In the genomic region with DNA sequence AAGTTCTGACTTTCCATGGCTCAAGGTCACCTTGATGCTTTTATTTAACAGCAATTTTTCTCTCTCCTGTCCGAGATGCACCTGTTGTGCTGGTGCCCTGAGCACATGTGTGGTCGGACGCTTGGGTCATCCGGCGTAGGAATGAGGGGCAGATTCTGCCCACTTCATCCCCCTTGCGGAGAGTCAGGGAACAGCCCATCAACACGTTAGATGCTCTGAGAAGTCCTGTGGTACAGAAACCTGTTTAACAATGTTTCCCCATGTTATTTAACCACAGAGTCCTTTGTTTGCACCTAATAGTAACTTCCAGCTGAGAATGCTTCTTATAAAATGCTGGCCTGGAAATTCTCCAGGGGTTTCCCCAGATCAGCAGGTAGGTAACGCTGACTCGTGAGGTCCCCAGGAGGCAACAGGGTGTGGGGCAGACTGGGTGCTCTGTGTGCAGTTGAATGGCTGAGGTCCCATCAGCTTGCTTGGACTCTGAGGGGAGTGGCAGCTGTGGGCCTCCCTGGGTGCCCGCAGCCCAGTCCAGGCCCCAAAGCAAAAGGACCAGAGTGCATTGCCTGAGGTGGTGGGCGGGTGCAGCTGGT, we compare ENCODE assay signal across 19 cellular contexts. TPM values are rescaled to one million over a fixed set of nuclear protein-coding genes. Genes with fewer than 3 reads are reported as not detected.
DNase-seq lines count a peak whose midpoint lies in the region; ATAC-seq and TF ChIP-seq lines count a peak whose summit lies in the region.
"Had no signal": no experiment of that assay in that cellular context is flagged by ENCODE, and none has a peak within 500 bp of the region (broad histone marks: within the 10 kb centered on the region; RNA-seq: fewer than 3 reads in every experiment).

No MANE protein-coding gene starts in this region.

- H2BK12ac ChIP-seq in mesenchymal stem cell (ENCODE audit: low read length in 2 of 2): no peak overlapping the region

- H3K27ac Mint-ChIP-seq in activated naive CD4-positive, alpha-beta T cell treated with anti-CD3 and anti-CD28 coated beads, Interleukin-2, amount 50 U/mL, for 72 hours: no peak overlapping the region
- H3K27ac Mint-ChIP-seq: activated naive CD8-positive, alpha-beta T cell treated with anti-CD3 and anti-CD28 coated beads, Interleukin-2, amount 50 U/mL, for 24 hours had no signal

- H3K4ac ChIP-seq in mesenchymal stem cell (ENCODE audit: low read depth in 1 of 2, low read length in 2 of 2): no peak overlapping the region

- no peaks in the 10 kb centered on the region for H3K79me1 ChIP-seq in mesenchymal stem cell (replicated peaks; ENCODE audit: low read length, poor library complexity, severe bottlenecking)

- TF ChIP-seq CTCF in AG09309 (IDR thresholded peaks at IDR 0.05; ENCODE audit: control insufficient read depth, insufficient read depth, low read depth, low read length, missing control alignments) (peak; percentile 48), body of pancreas (IDR thresholded peaks at IDR 0.05) (peak in 1 of 7 experiments; percentile 6), thyroid gland (IDR thresholded peaks at IDR 0.05) (no peak)

- H2AFZ ChIP-seq in mesenchymal stem cell (ENCODE audit: low read depth, low read length): no peak overlapping the region

- H3K9me3 Mint-ChIP-seq in activated naive CD4-positive, alpha-beta T cell treated with anti-CD3 and anti-CD28 coated beads, Interleukin-2, amount 50 U/mL, for 72 hours: no peaks in the 10 kb centered on the region
- H3K9me3 Mint-ChIP-seq: activated naive CD8-positive, alpha-beta T cell treated with anti-CD3 and anti-CD28 coated beads, Interleukin-2, amount 50 U/mL, for 24 hours had no signal

- no peak overlapping the region for H2AK5ac ChIP-seq in mesenchymal stem cell (ENCODE audit: low read length, severe bottlenecking)

- H3K9me3 ChIP-seq in body of pancreas (no peaks in the 10 kb centered on the region), mesenchymal stem cell (ENCODE audit: control insufficient read depth, low read length) (no peaks in the 10 kb centered on the region), thyroid gland (no peaks in the 10 kb centered on the region)
- H3K9me3 ChIP-seq: BLaER1, mucosa of descending colon had no signal

- H2BK120ac ChIP-seq in mesenchymal stem cell (ENCODE audit: low read depth, low read length): no peak overlapping the region

- no peaks in the 10 kb centered on the region for H3K36me3 Mint-ChIP-seq in activated naive CD4-positive, alpha-beta T cell treated with anti-CD3 and anti-CD28 coated beads, Interleukin-2, amount 50 U/mL, for 72 hours

- no peaks in the 10 kb centered on the region for H3K27me3 ChIP-seq in body of pancreas
- H3K27me3 ChIP-seq in mesenchymal stem cell (ENCODE audit: control insufficient read depth in 1 of 2, insufficient read depth in 1 of 2, low read length in 2 of 2): peaks cover 10 to 28% of the 10 kb centered on the region in 2 experiments
- H3K27me3 ChIP-seq in thyroid gland: no peaks in the 10 kb centered on the region
- H3K27me3 ChIP-seq: BLaER1 had no signal

- DNase-seq in AG09309 (ENCODE audit: low read depth) (no peak), HuH-7.5 (ENCODE audit: low spot score) (peak; percentile 71), body of pancreas (no peak), mesenchymal stem cell (peak; percentile 20), NCI-H2081 treated with DMSO at 0.1 percent for 48 hours (lab: John Stamatoyannopoulos, UW) (no peak), T-helper 2 cell (no peak), thyroid gland (no peak)
- DNase-seq in activated naive CD4-positive, alpha-beta T cell treated with anti-CD3 and anti-CD28 coated beads, Interleukin-2, amount 50 U/mL, for 72 hours (ENCODE audit: low spot score in 2 of 2): no peak
- DNase-seq: activated CD8-positive, alpha-beta memory T cell treated with anti-CD3 and anti-CD28 coated beads, Interleukin-2, amount 50 U/mL, for 48 hours; activated naive CD8-positive, alpha-beta T cell treated with anti-CD3 and anti-CD28 coated beads, Interleukin-2, amount 50 U/mL, for 24 hours; DND-41; IMR-90; NCI-H1694; stimulated activated CD4-positive, alpha-beta T cell treated with anti-CD3 and anti-CD28 coated beads, Interleukin-2, amount 100 ng/mL, for 48 hours had no signal

- no peak overlapping the region for H3K14ac ChIP-seq in mesenchymal stem cell (ENCODE audit: low read length in 2 of 2)

- intact Hi-C loops in body of pancreas (cut with DNase I): no loop called here
- intact Hi-C loops in thyroid gland (cut with DNase I): no loop called here

- no peak overlapping the region for H3K4me2 ChIP-seq in mesenchymal stem cell (ENCODE audit: low read length, poor library complexity, severe bottlenecking)
- H3K4me2 ChIP-seq: BLaER1 had no signal

- no peak overlapping the region for H3K18ac ChIP-seq in mesenchymal stem cell (ENCODE audit: low read depth in 1 of 2, low read length in 2 of 2)

- peaks cover 0 to 2% of the 10 kb centered on the region in 2 donors for H3K36me3 ChIP-seq in body of pancreas (replicated peaks in 1 of 2; ENCODE audit: insufficient read depth in 1 of 2, low read depth in 2 of 2)
- peaks cover 0 to 2% of the 10 kb centered on the region in 2 experiments for H3K36me3 ChIP-seq in mesenchymal stem cell (ENCODE audit: control insufficient read depth in 1 of 2, insufficient read depth in 2 of 2, low read depth in 1 of 2, low read length in 2 of 2)
- H3K36me3 ChIP-seq in thyroid gland: no peaks in the 10 kb centered on the region
- H3K36me3 ChIP-seq: BLaER1 had no signal

- no peak overlapping the region for H4K91ac ChIP-seq in mesenchymal stem cell (ENCODE audit: low read length)

- no peak overlapping the region for H4K8ac ChIP-seq in mesenchymal stem cell (ENCODE audit: low read length)

- no peak overlapping the region for H3K27ac ChIP-seq in body of pancreas
- no peak overlapping the region for H3K27ac ChIP-seq in mesenchymal stem cell (ENCODE audit: low read length, poor library complexity, severe bottlenecking)
- H3K27ac ChIP-seq in thyroid gland: no peak overlapping the region
- H3K27ac ChIP-seq: coronary artery had no signal

- H3K4me3 ChIP-seq in AG09309 (ENCODE audit: control insufficient read depth, low read depth, low read length): no peak overlapping the region
- H3K4me3 ChIP-seq in body of pancreas: no peak overlapping the region
- H3K4me3 ChIP-seq in mesenchymal stem cell (ENCODE audit: insufficient read depth in 1 of 2, low read depth in 1 of 2, low read length in 2 of 2): no peak overlapping the region
- H3K4me3 ChIP-seq in thyroid gland (replicated peaks in 1 of 3): no peak overlapping the region
- H3K4me3 ChIP-seq: BLaER1, coronary artery, mucosa of descending colon had no signal

- H2BK15ac ChIP-seq in mesenchymal stem cell (ENCODE audit: low read depth, poor library complexity, severe bottlenecking): no peak overlapping the region

- TF ChIP-seq POLR2A in body of pancreas (IDR thresholded peaks at IDR 0.05) (no peak), thyroid gland (IDR thresholded peaks at IDR 0.05) (no peak)

- ATAC-seq in body of pancreas: peak; percentile 60
- no peak for ATAC-seq in activated naive CD4-positive, alpha-beta T cell treated with anti-CD3 and anti-CD28 coated beads, Interleukin-2, amount 50 U/mL, for 72 hours
- ATAC-seq: activated naive CD8-positive, alpha-beta T cell treated with anti-CD3 and anti-CD28 coated beads, Interleukin-2, amount 50 U/mL, for 24 hours had no signal

- H2BK5ac ChIP-seq in mesenchymal stem cell (ENCODE audit: low read depth, low read length, poor library complexity, severe bottlenecking): no peak overlapping the region

- H3K23ac ChIP-seq in mesenchymal stem cell (ENCODE audit: low read length in 2 of 2): no peak overlapping the region

- H3K9ac ChIP-seq in mesenchymal stem cell (ENCODE audit: low read length): no peak overlapping the region
- H3K9ac ChIP-seq: BLaER1 had no signal

- WGBS in body of pancreas, 2 donors: 72 to 81% methylated on average over 8 to 11 of the region's 11 CpGs
- WGBS in mesenchymal stem cell: 67% methylated on average over 11 of the region's 11 CpGs
- WGBS in thyroid gland, 2 donors: 86 to 87% methylated on average over 11 of the region's 11 CpGs

- H3K4me1 ChIP-seq in body of pancreas (no peaks in the 10 kb centered on the region), mesenchymal stem cell (ENCODE audit: control insufficient read depth, insufficient read depth, low read depth, low read length) (peaks cover 5% of the 10 kb centered on the region), thyroid gland (no peaks in the 10 kb centered on the region)

RNA-seq across cellular contexts. Expression of a gene that starts 17.8 kb away (rescaled TPM):
- total RNA-seq in body of pancreas: 10 to 100 TPM; 20.0 to 22.4 TPM
- polyA plus RNA-seq in mesenchymal stem cell (2013, experiment 1 of 2): not detected
- polyA plus RNA-seq in mesenchymal stem cell (2013, experiment 2 of 2): 0.01 TPM
- total RNA-seq in activated naive CD4-positive, alpha-beta T cell treated with anti-CD3 and anti-CD28 coated beads, Interleukin-2, amount 50 U/mL, for 72 hours: under 1 TPM in 1 of 2 donors, not detected in 1; 0.64 TPM
- total RNA-seq in thyroid gland: 1 to 10 TPM; 3.6 to 8.5 (median 6.7) TPM
- total RNA-seq: IMR-90 had no signal
- polyA plus RNA-seq: IMR-90 had no signal

RNA-seq across cellular contexts. Expression of a gene that starts 26.2 kb away (rescaled TPM):
- not detected for total RNA-seq in body of pancreas
- polyA plus RNA-seq in mesenchymal stem cell (2013, experiment 1 of 2): not detected
- not detected for polyA plus RNA-seq in mesenchymal stem cell (2013, experiment 2 of 2)
- total RNA-seq in activated naive CD4-positive, alpha-beta T cell treated with anti-CD3 and anti-CD28 coated beads, Interleukin-2, amount 50 U/mL, for 72 hours: not detected
- not detected for total RNA-seq in thyroid gland
- total RNA-seq: IMR-90, mucosa of descending colon, pulmonary artery endothelial cell, urinary bladder had no signal
- polyA plus RNA-seq: IMR-90, urinary bladder had no signal

Comparison
In these comparisons a context has a peak if more than half of its experiments do, and no peak if none do; other contexts are left out.
1. DNase-seq: peak in HuH-7.5 (single experiment) and mesenchymal stem cell (single experiment); none in AG09309 (single experiment), body of pancreas (0 of 4), NCI-H2081 treated with DMSO at 0.1 percent for 48 hours (single experiment), T-helper 2 cell (0 of 5), activated naive CD4-positive, alpha-beta T cell treated with anti-CD3 and anti-CD28 coated beads, Interleukin-2, amount 50 U/mL, for 72 hours (0 of 2) and thyroid gland (0 of 2).